1 cellular context compared by ENCODE assay signal in the genomic region with DNA sequence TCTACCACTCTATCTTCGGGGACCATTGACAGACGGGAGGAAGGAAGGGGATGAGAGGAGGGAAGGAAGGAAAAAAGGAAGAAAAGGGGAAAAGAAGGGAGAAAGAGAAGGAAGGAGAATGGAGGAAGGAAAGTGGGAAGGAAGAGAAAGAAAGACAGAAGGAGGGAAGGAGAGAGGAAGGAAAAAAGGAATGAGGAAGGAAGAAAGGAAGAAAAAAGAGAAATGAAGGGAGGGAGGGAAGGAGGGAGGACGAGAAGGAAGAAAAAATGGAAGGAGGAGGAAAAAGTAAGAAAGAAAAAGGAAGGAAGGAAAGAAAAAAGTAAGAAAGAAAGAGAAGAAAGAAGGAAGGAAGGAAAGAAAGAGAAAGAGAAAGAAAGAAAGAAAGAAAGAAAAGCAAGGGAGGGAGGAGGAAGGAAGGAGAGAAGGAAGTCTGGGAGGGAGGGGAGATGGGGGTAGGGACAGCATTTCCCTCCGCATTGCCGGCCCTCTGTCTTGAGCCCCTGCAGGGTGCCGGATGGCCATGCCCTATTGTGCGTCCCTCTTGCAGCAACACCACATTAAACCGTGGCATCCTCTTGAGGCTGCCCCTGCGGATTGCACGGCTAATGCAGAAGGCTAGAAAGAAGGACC.
TF ChIP-seq lines count a peak whose summit lies in the region.

No MANE protein-coding gene starts in this region.

TF ChIP-seq in H1, 55 proteins besides CTCF, POLR2A, EP300 and RAD21:
- no peak for TF ChIP-seq NRF1 (IDR thresholded peaks at IDR 0.05; ENCODE audit: low read depth, low read length)
- TF ChIP-seq, protein P1, sequence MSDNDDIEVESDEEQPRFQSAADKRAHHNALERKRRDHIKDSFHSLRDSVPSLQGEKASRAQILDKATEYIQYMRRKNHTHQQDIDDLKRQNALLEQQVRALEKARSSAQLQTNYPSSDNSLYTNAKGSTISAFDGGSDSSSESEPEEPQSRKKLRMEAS (IDR thresholded peaks at IDR 0.05), result 0 out of 2 replicates have a peak, but pooled peaks have one; percentile 35
